In the genomic region with DNA sequence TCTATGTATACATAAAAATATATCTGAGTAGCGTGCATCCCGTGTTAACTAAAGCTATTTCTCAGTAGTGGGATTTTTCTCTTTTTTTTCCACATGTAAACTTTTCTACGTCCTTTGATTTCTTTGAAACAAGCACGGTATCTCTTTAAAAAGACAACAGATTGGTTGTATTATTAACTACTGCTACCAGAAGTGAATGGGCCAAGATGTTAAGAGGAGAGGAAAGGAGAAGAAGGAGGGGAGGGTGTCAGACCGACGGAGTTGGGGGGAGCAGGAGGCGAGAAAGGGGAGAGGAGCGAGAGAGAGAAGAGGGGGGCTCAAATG, we compare ENCODE assay signal across 8 cellular contexts.
A peak's percentile ranks its signal among the peaks of the same experiment; 100 is the strongest.
DNase-seq lines count a peak whose midpoint lies in the region; ATAC-seq and TF ChIP-seq lines count a peak whose summit lies in the region.

No MANE protein-coding gene starts in this region.

- H3K9me3 ChIP-seq in left ventricle myocardium inferior (replicated peaks) (no peaks in the 10 kb centered on the region), endodermal cell (ENCODE audit: control insufficient read depth, low read length) (no peaks in the 10 kb centered on the region), vagina (no peaks in the 10 kb centered on the region)

- no peaks in the 10 kb centered on the region for H3K36me3 Mint-ChIP-seq in endodermal cell (ENCODE audit: low read depth)
- peaks cover 0 to 4% (median 0%) of the 10 kb centered on the region in 3 donors for H3K36me3 Mint-ChIP-seq in naive thymus-derived CD8-positive, alpha-beta T cell

- DNase-seq in left ventricle myocardium inferior (no peak), cardiac septum (ENCODE audit: low spot score) (no peak), endodermal cell (no peak), vagina (ENCODE audit: extremely low spot score in 2 of 2) (no peak), HK-2 (ENCODE audit: unreplicated experiment) (no peak), sciatic nerve (ENCODE audit: low spot score) (no peak)
- no peak for DNase-seq in naive thymus-derived CD8-positive, alpha-beta T cell

- POLR2A ChIA-PET in naive thymus-derived CD8-positive, alpha-beta T cell (lab: Charles Lee): no interaction called here

- TF ChIP-seq CTCF in left ventricle myocardium inferior (IDR thresholded peaks at IDR 0.05; ENCODE audit: borderline replicate concordance) (no peak), endodermal cell (conservative IDR thresholded peaks at IDR 0.05) (no peak), vagina (IDR thresholded peaks at IDR 0.05) (no peak)

- no peak for TF ChIP-seq POLR2A in vagina (IDR thresholded peaks at IDR 0.05)

- intact Hi-C loops in left ventricle myocardium inferior (cut with micrococcal nuclease) (no loop called here), cardiac septum (cut with DNase I) (no loop called here), vagina (cut with DNase I) (no loop called here), sciatic nerve (cut with DNase I) (no loop called here)

- H3K9me3 Mint-ChIP-seq in endodermal cell: no peaks in the 10 kb centered on the region
- H3K9me3 Mint-ChIP-seq in naive thymus-derived CD8-positive, alpha-beta T cell: peaks cover 0 to 5% (median 0%) of the 10 kb centered on the region in 9 donors

- no peak overlapping the region for H3K27ac Mint-ChIP-seq in endodermal cell
- H3K27ac Mint-ChIP-seq in naive thymus-derived CD8-positive, alpha-beta T cell: no peak overlapping the region

- ATAC-seq in naive thymus-derived CD8-positive, alpha-beta T cell: no peak
- no peak for ATAC-seq in sciatic nerve
- ATAC-seq in HG03196 (IDR thresholded peaks at IDR 0.05; ENCODE audit: unreplicated experiment): no peak

- H3K9ac ChIP-seq in endodermal cell (ENCODE audit: extremely low read depth, low read length, poor library complexity, severe bottlenecking): no peak overlapping the region

- H3K36me3 ChIP-seq in left ventricle myocardium inferior (no peaks in the 10 kb centered on the region), endodermal cell (ENCODE audit: control insufficient read depth, insufficient read depth, low read length) (no peaks in the 10 kb centered on the region), vagina (no peaks in the 10 kb centered on the region)

- H3K4me3 ChIP-seq in left ventricle myocardium inferior: peak overlapping the region; percentile 61
- peak overlapping the region; percentile 74 for H3K4me3 ChIP-seq in endodermal cell (ENCODE audit: low read length)
- peak overlapping the region; percentile 44 to 46 for H3K4me3 ChIP-seq in vagina

- no peaks in the 10 kb centered on the region for H3K27me3 ChIP-seq in left ventricle myocardium inferior (ENCODE audit: low read depth)
- H3K27me3 ChIP-seq in endodermal cell (ENCODE audit: control insufficient read depth, insufficient read depth, low read length, poor library complexity, severe bottlenecking): peaks cover 40% of the 10 kb centered on the region
- H3K27me3 ChIP-seq in vagina: no peaks in the 10 kb centered on the region

- peak overlapping the region; percentile 54 for H3K4me3 Mint-ChIP-seq in endodermal cell
- H3K4me3 Mint-ChIP-seq in naive thymus-derived CD8-positive, alpha-beta T cell: peak overlapping the region in 7 of 10 donors; percentile 48 to 80 (median 75)

- H3K27ac ChIP-seq in left ventricle myocardium inferior (replicated peaks) (peak overlapping the region; percentile 90), endodermal cell (ENCODE audit: low read depth, low read length) (no peak overlapping the region), vagina (peak overlapping the region; percentile 78)

- 17 to 53% methylated on average over 3 to 8 of the region's 8 CpGs for WGBS in endodermal cell (ENCODE audit: insufficient coverage in 1 of 2, insufficient read length in 1 of 2), 2 experiments

- peaks cover 4% of the 10 kb centered on the region for H3K4me1 Mint-ChIP-seq in endodermal cell
- peaks cover 3 to 8% (median 7%) of the 10 kb centered on the region in 4 donors for H3K4me1 Mint-ChIP-seq in naive thymus-derived CD8-positive, alpha-beta T cell

- H3K4me1 ChIP-seq in left ventricle myocardium inferior (peaks cover 22% of the 10 kb centered on the region), endodermal cell (ENCODE audit: control insufficient read depth, insufficient read depth, low read length) (no peaks in the 10 kb centered on the region), vagina (peaks cover 12% of the 10 kb centered on the region)

- H3K27me3 Mint-ChIP-seq in endodermal cell (ENCODE audit: insufficient read depth): peaks cover 76% of the 10 kb centered on the region
- H3K27me3 Mint-ChIP-seq in naive thymus-derived CD8-positive, alpha-beta T cell: peaks cover 23 to 91% (median 50%) of the 10 kb centered on the region in 5 donors
